Comparison of ENCODE assay signal across 24 cellular contexts in genomic region chr2:171226471-171226870, GRCh38.
"Had no signal": no experiment of that assay in that cellular context is flagged by ENCODE, and none has a peak within 500 bp of the region (broad histone marks: within the 10 kb centered on the region; RNA-seq: fewer than 3 reads in every experiment).

No MANE protein-coding gene starts in this region.

- H3K27me3 ChIP-seq: brain microvascular endothelial cell, pancreas, sigmoid colon, stomach, suprapubic skin, tibial artery had no signal

- H3K27ac ChIP-seq: brain microvascular endothelial cell, pancreas, psoas muscle, sigmoid colon, stomach, suprapubic skin, tibial artery had no signal

- H3K9me3 Mint-ChIP-seq: activated CD4-positive, alpha-beta memory T cell treated with anti-CD3 and anti-CD28 coated beads for 36 hours; activated naive CD4-positive, alpha-beta T cell treated with anti-CD3 and anti-CD28 coated beads, Interleukin-2, amount 10 ng/mL, durations not matched to agents 7 days and 5 days; dendritic cell treated with granulocyte-macrophage colony-stimulating factor and Interleukin-4, amounts not matched to agents 40 ng/mL and 50 ng/mL, for 4 days had no signal

- H3K9me3 ChIP-seq: pancreas, sigmoid colon, stomach, tibial artery had no signal

- H3K4me1 ChIP-seq: pancreas, psoas muscle, sigmoid colon, stomach, suprapubic skin, tibial artery had no signal

- H3K4me3 ChIP-seq: pancreas, psoas muscle, sigmoid colon, stomach, suprapubic skin, tibial artery had no signal

- H3K4me3 Mint-ChIP-seq: activated CD4-positive, alpha-beta memory T cell treated with anti-CD3 and anti-CD28 coated beads for 36 hours; activated CD4-positive, alpha-beta T cell treated with anti-CD3 and anti-CD28 coated beads, Interleukin-2, amount 10 ng/mL, durations not matched to agents 24 days and 14 days; activated naive CD4-positive, alpha-beta T cell treated with anti-CD3 and anti-CD28 coated beads, Interleukin-2, amount 10 ng/mL, durations not matched to agents 7 days and 5 days; activated naive CD8-positive, alpha-beta T cell treated with anti-CD3 and anti-CD28 coated beads, Interleukin-2, amount 10 ng/mL, durations not matched to agents 7 days and 5 days; activated T-cell treated with anti-CD3 and anti-CD28 coated beads, Interleukin-2, amount 50 U/mL, for 24 hours; dendritic cell treated with granulocyte-macrophage colony-stimulating factor and Interleukin-4, amounts not matched to agents 40 ng/mL and 50 ng/mL, for 4 days; endodermal cell; mesothelial cell of epicardium; naive thymus-derived CD4-positive, alpha-beta T cell; stimulated activated naive B cell treated with anti-CD40 and anti-IgM and Interleukin-4, amounts not matched to agents 10 μg/mL and 1 μg/mL and 100 μg/mL, for 72 hours had no signal

- H3K36me3 Mint-ChIP-seq: activated CD4-positive, alpha-beta memory T cell treated with anti-CD3 and anti-CD28 coated beads for 36 hours; activated naive CD4-positive, alpha-beta T cell treated with anti-CD3 and anti-CD28 coated beads, Interleukin-2, amount 10 ng/mL, durations not matched to agents 7 days and 5 days had no signal

- DNase-seq: activated CD4-positive, alpha-beta memory T cell treated with anti-CD3 and anti-CD28 coated beads for 36 hours; activated CD4-positive, alpha-beta T cell treated with anti-CD3 and anti-CD28 coated beads, Interleukin-2, amount 10 ng/mL, durations not matched to agents 24 days and 14 days; activated CD4-positive, CD25-positive, alpha-beta regulatory T cell treated with anti-CD3 and anti-CD28 coated beads, Interleukin-2, amount 50 U/mL, for 72 hours; activated CD8-positive, alpha-beta memory T cell treated with anti-CD3 and anti-CD28 coated beads, Interleukin-2, amount 50 U/mL, for 4 hours; activated gamma-delta T cell; activated naive CD4-positive, alpha-beta T cell treated with anti-CD3 and anti-CD28 coated beads, Interleukin-2, amount 10 ng/mL, durations not matched to agents 7 days and 5 days; activated naive CD8-positive, alpha-beta T cell treated with anti-CD3 and anti-CD28 coated beads, Interleukin-2, amount 10 ng/mL, durations not matched to agents 7 days and 5 days; activated T-cell treated with anti-CD3 and anti-CD28 coated beads, Interleukin-2, amount 50 U/mL, for 24 hours; brain microvascular endothelial cell; endodermal cell; foreskin fibroblast; head of caudate nucleus; naive thymus-derived CD4-positive, alpha-beta T cell; pancreas; psoas muscle; sigmoid colon; small intestine; stimulated activated CD4-positive, alpha-beta T cell treated with anti-CD3 and anti-CD28 coated beads, Interleukin-2, amount 100 ng/mL, for 24 hours; stimulated activated naive B cell treated with anti-CD40 and anti-IgM and Interleukin-4, amounts not matched to agents 10 μg/mL and 1 μg/mL and 100 μg/mL, for 72 hours; stomach; tibial artery had no signal

- H3K4me1 Mint-ChIP-seq: activated naive CD4-positive, alpha-beta T cell treated with anti-CD3 and anti-CD28 coated beads, Interleukin-2, amount 10 ng/mL, durations not matched to agents 7 days and 5 days; activated naive CD8-positive, alpha-beta T cell treated with anti-CD3 and anti-CD28 coated beads, Interleukin-2, amount 10 ng/mL, durations not matched to agents 7 days and 5 days; endodermal cell; mesothelial cell of epicardium had no signal

- H3K27ac Mint-ChIP-seq: activated CD4-positive, alpha-beta memory T cell treated with anti-CD3 and anti-CD28 coated beads for 36 hours; activated CD4-positive, alpha-beta T cell treated with anti-CD3 and anti-CD28 coated beads, Interleukin-2, amount 10 ng/mL, durations not matched to agents 24 days and 14 days; activated naive CD4-positive, alpha-beta T cell treated with anti-CD3 and anti-CD28 coated beads, Interleukin-2, amount 10 ng/mL, durations not matched to agents 7 days and 5 days; activated naive CD8-positive, alpha-beta T cell treated with anti-CD3 and anti-CD28 coated beads, Interleukin-2, amount 10 ng/mL, durations not matched to agents 7 days and 5 days; activated T-cell treated with anti-CD3 and anti-CD28 coated beads, Interleukin-2, amount 50 U/mL, for 24 hours; dendritic cell treated with granulocyte-macrophage colony-stimulating factor and Interleukin-4, amounts not matched to agents 40 ng/mL and 50 ng/mL, for 4 days; endodermal cell; mesothelial cell of epicardium; naive thymus-derived CD4-positive, alpha-beta T cell; stimulated activated naive B cell treated with anti-CD40 and anti-IgM and Interleukin-4, amounts not matched to agents 10 μg/mL and 1 μg/mL and 100 μg/mL, for 72 hours had no signal

- H3K27me3 Mint-ChIP-seq: activated CD4-positive, alpha-beta memory T cell treated with anti-CD3 and anti-CD28 coated beads for 36 hours; activated naive CD8-positive, alpha-beta T cell treated with anti-CD3 and anti-CD28 coated beads, Interleukin-2, amount 10 ng/mL, durations not matched to agents 7 days and 5 days; dendritic cell treated with granulocyte-macrophage colony-stimulating factor and Interleukin-4, amounts not matched to agents 40 ng/mL and 50 ng/mL, for 4 days; naive thymus-derived CD4-positive, alpha-beta T cell; stimulated activated naive B cell treated with anti-CD40 and anti-IgM and Interleukin-4, amounts not matched to agents 10 μg/mL and 1 μg/mL and 100 μg/mL, for 72 hours had no signal

- H3K36me3 ChIP-seq: brain microvascular endothelial cell, pancreas, sigmoid colon, stomach, suprapubic skin, tibial artery had no signal
